In genomic region chr1:185539277-185539943, GRCh38 we compare ENCODE assay signal across 17 cellular contexts.
DNase-seq lines count a peak whose midpoint lies in the region; ATAC-seq and TF ChIP-seq lines count a peak whose summit lies in the region.
"Had no signal": no experiment of that assay in that cellular context is flagged by ENCODE, and none has a peak within 500 bp of the region (broad histone marks: within the 10 kb centered on the region; RNA-seq: fewer than 3 reads in every experiment).

No MANE protein-coding gene starts in this region.

- H3K79me2 ChIP-seq in DND-41 (ENCODE audit: insufficient read depth, low read length), result no peaks in the 10 kb centered on the region
- no peaks in the 10 kb centered on the region for H3K79me2 ChIP-seq in mesendoderm (ENCODE audit: control insufficient read depth, insufficient read depth, low read length)

- no peak overlapping the region for H3K23ac ChIP-seq in mesendoderm (ENCODE audit: low read length)

- H3K27ac ChIP-seq in DND-41 (ENCODE audit: low read length), result no peak overlapping the region
- peak overlapping the region; percentile 45 for H3K27ac ChIP-seq in mesendoderm (ENCODE audit: low read depth, low read length)
- H3K27ac ChIP-seq: brain microvascular endothelial cell, GM23248 had no signal

- peak overlapping the region; percentile 88 for H3K18ac ChIP-seq in mesendoderm (ENCODE audit: low read length)

- H2BK15ac ChIP-seq in mesendoderm (replicated peaks; ENCODE audit: low read depth), result peak overlapping the region; percentile 22

- H3K36me3 ChIP-seq in DND-41 (ENCODE audit: insufficient read depth, low read length) (no peaks in the 10 kb centered on the region), mesendoderm (ENCODE audit: control insufficient read depth, insufficient read depth, low read length) (no peaks in the 10 kb centered on the region)
- H3K36me3 ChIP-seq: brain microvascular endothelial cell had no signal

- peak overlapping the region; percentile 75 for H2AK5ac ChIP-seq in mesendoderm (ENCODE audit: low read length)

- no peak overlapping the region for H2AFZ ChIP-seq in DND-41 (ENCODE audit: low read depth, low read length)
- H2AFZ ChIP-seq: GM23248 had no signal

- peaks cover 3% of the 10 kb centered on the region for H3K9me3 ChIP-seq in DND-41 (ENCODE audit: insufficient read depth, low read length, severe bottlenecking)

- ATAC-seq in DND-41 (ENCODE audit: insufficient read depth, low read depth), result no peak
- peak; percentile 51 to 66 for ATAC-seq in activated T-cell treated with anti-CD3 and anti-CD28 coated beads, Interleukin-2, amount 50 U/mL, for 72 hours (replicated peaks in 1 of 2)
- ATAC-seq in HG02610 (IDR thresholded peaks at IDR 0.05; ENCODE audit: unreplicated experiment), result no peak
- ATAC-seq in HG02885 (IDR thresholded peaks at IDR 0.05; ENCODE audit: poor library complexity, unreplicated experiment), result no peak
- ATAC-seq: left colon, SK-N-SH treated with all-trans-retinoic acid at 6 μM for 48 hours had no signal

- H3K4me3 ChIP-seq in DND-41 (ENCODE audit: low read depth in 1 of 2, low read length in 2 of 2), result no peak overlapping the region
- H3K4me3 ChIP-seq in mesendoderm (ENCODE audit: low read length), result no peak overlapping the region
- H3K4me3 ChIP-seq: GM23248 had no signal

- peak overlapping the region; percentile 90 for H2BK5ac ChIP-seq in mesendoderm (ENCODE audit: low read length)

- H4K8ac ChIP-seq in mesendoderm (ENCODE audit: low read depth, low read length), result no peak overlapping the region

- TF ChIP-seq CTCF in DND-41 (IDR thresholded peaks at IDR 0.05; ENCODE audit: borderline replicate concordance, extremely low read depth, low read length, poor library complexity, severe bottlenecking), result no peak

- H3K27me3 ChIP-seq in DND-41 (ENCODE audit: insufficient read depth, low read length, poor library complexity) (no peaks in the 10 kb centered on the region), mesendoderm (ENCODE audit: insufficient read depth, low read length, poor library complexity) (no peaks in the 10 kb centered on the region)
- H3K27me3 ChIP-seq: brain microvascular endothelial cell had no signal

- peak overlapping the region; percentile 92 for H2BK120ac ChIP-seq in mesendoderm (ENCODE audit: low read depth, low read length)

- H3K4ac ChIP-seq in mesendoderm (ENCODE audit: low read depth, low read length), result peak overlapping the region; percentile 87

- H3K9ac ChIP-seq in DND-41 (ENCODE audit: low read depth, low read length) (no peak overlapping the region), mesendoderm (ENCODE audit: low read length) (no peak overlapping the region)
- H3K9ac ChIP-seq: GM23248 had no signal

- peaks cover 5% of the 10 kb centered on the region in 2 donors for H3K9me3 Mint-ChIP-seq in activated T-cell treated with anti-CD3 and anti-CD28 coated beads, Interleukin-2, amount 50 U/mL, for 72 hours

- DNase-seq in A172 (ENCODE audit: low spot score), result peak; percentile 56
- DNase-seq in DND-41, result peak; percentile 11
- DNase-seq in activated T-cell treated with anti-CD3 and anti-CD28 coated beads, Interleukin-2, amount 50 U/mL, for 72 hours, result peak in 1 of 2 donors; percentile 11
- peak; percentile 36 for DNase-seq in mesendoderm
- DNase-seq in NCI-H510A (lab: John Stamatoyannopoulos, UW), result no peak
- DNase-seq: activated gamma-delta T cell, brain microvascular endothelial cell, GM23248, Kasumi-1, left colon, midbrain, NCI-H2171, NCI-H82 had no signal

- H3K56ac ChIP-seq in mesendoderm (ENCODE audit: low read length), result peak overlapping the region; percentile 71

- H4K20me1 ChIP-seq in DND-41 (ENCODE audit: insufficient read depth, low read length), result no peaks in the 10 kb centered on the region

- H3K4me3 Mint-ChIP-seq in activated T-cell treated with anti-CD3 and anti-CD28 coated beads, Interleukin-2, amount 50 U/mL, for 72 hours, result no peak overlapping the region
- H3K4me3 Mint-ChIP-seq: dendritic cell treated with granulocyte-macrophage colony-stimulating factor and Interleukin-4, amounts not matched to agents 40 ng/mL and 50 ng/mL, for 4 days had no signal

- no peaks in the 10 kb centered on the region for H3K27me3 Mint-ChIP-seq in activated T-cell treated with anti-CD3 and anti-CD28 coated beads, Interleukin-2, amount 50 U/mL, for 72 hours (ENCODE audit: low read depth)
- H3K27me3 Mint-ChIP-seq: dendritic cell treated with granulocyte-macrophage colony-stimulating factor and Interleukin-4, amounts not matched to agents 40 ng/mL and 50 ng/mL, for 4 days had no signal

- H3K4me2 ChIP-seq in DND-41 (ENCODE audit: insufficient read depth, low read length) (no peak overlapping the region), mesendoderm (ENCODE audit: low read length) (no peak overlapping the region)

- H4K5ac ChIP-seq in mesendoderm (ENCODE audit: low read length), result no peak overlapping the region

- WGBS in mesendoderm (ENCODE audit: extremely low coverage, insufficient coverage, low lambda C conversion rate), result no CpG with 5 or more reads among the region's 10 CpGs

- H3K79me1 ChIP-seq in mesendoderm (ENCODE audit: low read length), result no peaks in the 10 kb centered on the region

- peak overlapping the region; percentile 44 for H3K27ac Mint-ChIP-seq in activated T-cell treated with anti-CD3 and anti-CD28 coated beads, Interleukin-2, amount 50 U/mL, for 72 hours
- H3K27ac Mint-ChIP-seq: dendritic cell treated with granulocyte-macrophage colony-stimulating factor and Interleukin-4, amounts not matched to agents 40 ng/mL and 50 ng/mL, for 4 days had no signal

- H3K4me1 ChIP-seq in DND-41 (ENCODE audit: insufficient read depth, low read length), result no peaks in the 10 kb centered on the region
- peaks cover 2% of the 10 kb centered on the region for H3K4me1 ChIP-seq in mesendoderm (ENCODE audit: control insufficient read depth, low read depth, low read length)

- peaks cover 7% of the 10 kb centered on the region for H3K4me1 Mint-ChIP-seq in activated T-cell treated with anti-CD3 and anti-CD28 coated beads, Interleukin-2, amount 50 U/mL, for 72 hours (ENCODE audit: low read depth)

- peaks cover 4 to 7% of the 10 kb centered on the region in 2 donors for H3K36me3 Mint-ChIP-seq in activated T-cell treated with anti-CD3 and anti-CD28 coated beads, Interleukin-2, amount 50 U/mL, for 72 hours (ENCODE audit: insufficient read depth in 2 of 2)

Comparison
In these comparisons a context has a peak if more than half of its experiments do, and no peak if none do; other contexts are left out.
1. ATAC-seq: peak in activated T-cell treated with anti-CD3 and anti-CD28 coated beads, Interleukin-2, amount 50 U/mL, for 72 hours (2 of 2); none in DND-41 (single experiment), HG02610 (single experiment) and HG02885 (single experiment).